9 cellular contexts compared by ENCODE assay signal in genomic region chr2:4530231-4530630, GRCh38.
"Had no signal": no experiment of that assay in that cellular context is flagged by ENCODE, and none has a peak within 500 bp of the region (broad histone marks: within the 10 kb centered on the region; RNA-seq: fewer than 3 reads in every experiment).

No MANE protein-coding gene starts in this region.

- FAIRE-seq: K562 had no signal

- ATAC-seq: HCT116, K562 had no signal

- H3K9ac ChIP-seq: GM23248 had no signal

- H3K36me3 ChIP-seq: HAP-1 had no signal

- H3K4me1 ChIP-seq: HAP-1 had no signal

- DNase-seq: GM23248, GOT3, H7, IMR-90, KG1 had no signal

- H2AFZ ChIP-seq: GM23248 had no signal

- H3K4me3 ChIP-seq: GM23248, HAP-1, K562 had no signal

- H3K27ac ChIP-seq: GM23248, HL-60 had no signal
